Comparison of ENCODE assay signal across 20 cellular contexts in the genomic region with DNA sequence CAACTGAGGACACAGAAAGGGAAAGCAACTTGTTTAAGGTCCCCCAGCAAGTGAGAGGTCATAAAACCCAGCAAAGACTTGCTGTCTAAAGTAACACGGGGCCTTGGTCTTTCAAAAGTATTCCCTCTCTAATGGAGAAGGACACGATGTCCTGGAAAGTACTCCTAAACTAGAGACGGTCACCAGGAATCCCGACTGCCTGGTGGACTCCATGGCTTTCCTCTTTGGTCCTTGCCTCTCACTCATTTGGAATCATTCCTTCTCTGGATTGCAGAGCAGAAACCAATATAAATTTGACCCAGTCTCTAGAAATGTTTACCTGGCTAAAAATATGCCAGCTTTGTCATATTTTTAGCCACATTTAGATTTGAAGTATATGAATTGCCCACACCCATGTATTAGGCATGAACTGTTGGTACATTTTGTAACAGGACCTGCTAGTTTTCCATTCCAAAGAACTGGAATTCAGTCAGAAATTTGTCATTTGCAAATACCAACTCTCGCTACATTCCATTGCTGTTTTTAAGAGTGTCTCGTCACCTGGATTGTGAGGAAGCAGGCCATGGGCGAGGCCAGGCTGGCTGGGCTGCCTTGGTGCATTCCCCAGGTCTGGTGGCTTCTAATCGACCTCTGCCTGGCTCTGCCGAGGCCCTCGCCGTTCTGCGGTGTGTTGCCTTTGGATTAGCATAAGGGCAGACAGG. TPM values are rescaled to one million over a fixed set of nuclear protein-coding genes. Genes with fewer than 3 reads are reported as not detected.
A peak's percentile ranks its signal among the peaks of the same experiment; 100 is the strongest.
DNase-seq lines count a peak whose midpoint lies in the region; ATAC-seq, FAIRE-seq and TF ChIP-seq lines count a peak whose summit lies in the region.
"Had no signal": no experiment of that assay in that cellular context is flagged by ENCODE, and none has a peak within 500 bp of the region (broad histone marks: within the 10 kb centered on the region; RNA-seq: fewer than 3 reads in every experiment).

No MANE protein-coding gene starts in this region.

- CTCF ChIA-PET in HepG2 (lab: Yijun Ruan, JAX; ENCODE audit: low intra/inter-chr PET ratio, low total read pairs): no interaction called here

- H3K4me3 ChIP-seq in liver (ENCODE audit: low read depth in 1 of 3, low read length in 3 of 3) (no peak overlapping the region), HepG2 (replicated peaks in 1 of 3; ENCODE audit: insufficient read depth in 1 of 3, low read depth in 2 of 3, low read length in 3 of 3) (no peak overlapping the region), left ventricle myocardium inferior (no peak overlapping the region), prostate gland (no peak overlapping the region)
- H3K4me3 ChIP-seq: HAP-1 had no signal

- H3K4me1 ChIP-seq in liver (ENCODE audit: control insufficient read depth in 4 of 4, insufficient read depth in 4 of 4, low read length in 3 of 4) (peaks cover 2 to 8% (median 4%) of the 10 kb centered on the region in 4 donors), HepG2 (ENCODE audit: insufficient read depth, low read length) (no peaks in the 10 kb centered on the region), left ventricle myocardium inferior (peaks cover 84% of the 10 kb centered on the region), prostate gland (replicated peaks) (no peaks in the 10 kb centered on the region)
- H3K4me1 ChIP-seq: HAP-1 had no signal

- H3K27me3 ChIP-seq in liver (ENCODE audit: control insufficient read depth in 4 of 4, insufficient read depth in 4 of 4, low read length in 3 of 4) (no peaks in the 10 kb centered on the region), HepG2 (ENCODE audit: control insufficient read depth in 1 of 2, insufficient read depth in 2 of 2, low read length in 2 of 2) (peaks cover 0 to 9% of the 10 kb centered on the region in 2 experiments; a peak in 2 of 5 replicates), left ventricle myocardium inferior (ENCODE audit: low read depth) (no peaks in the 10 kb centered on the region), prostate gland (replicated peaks; ENCODE audit: insufficient read depth) (no peaks in the 10 kb centered on the region)

- TF ChIP-seq CTCF in liver (IDR thresholded peaks at IDR 0.05; ENCODE audit: low read depth, low read length, missing input control) (no peak), HepG2 (CRISPR knock-in tag; IDR thresholded peaks at IDR 0.05) (no peak), left ventricle myocardium inferior (IDR thresholded peaks at IDR 0.05; ENCODE audit: borderline replicate concordance) (no peak), prostate gland (IDR thresholded peaks at IDR 0.05) (no peak)

- H3K79me2 ChIP-seq in HepG2 (ENCODE audit: insufficient read depth, low read length): no peaks in the 10 kb centered on the region

- 90% methylated on average over 12 of the region's 12 CpGs for WGBS in liver
- 11% methylated on average over 12 of the region's 12 CpGs for WGBS in HepG2 (ENCODE audit: low lambda C conversion rate)
- 34% methylated on average over 12 of the region's 12 CpGs for whole genome bisulfite sequencing in prostate gland

- TF ChIP-seq EP300 in HepG2 (IDR thresholded peaks at IDR 0.05; ENCODE audit: low read depth in 2 of 2, low read length in 2 of 2) (no peak), HepG2 (CRISPR knock-in tag; IDR thresholded peaks at IDR 0.05; ENCODE audit: borderline replicate concordance) (no peak)

- in situ Hi-C loops in HepG2 (cut with HindIII; ENCODE audit: extremely low pct_ligation_motif_present, low pct_unique_long_range_greater_than_20kb): no loop called here
- in situ Hi-C loops in ACHN (cut with HindIII; ENCODE audit: low pct_ligation_motif_present, low pct_unique_long_range_greater_than_20kb, low sequenced_read_pairs): loop anchor here (25.0 kb wide), 1 partner anchor 163 kb away; no protein-coding TSS in a partner anchor

- POLR2A ChIA-PET in HepG2 (lab: Yijun Ruan, JAX): no interaction called here

- TF ChIP-seq POLR2A in HepG2 (IDR thresholded peaks at IDR 0.05; ENCODE audit: insufficient read depth in 1 of 2, low read depth in 2 of 2, low read length in 2 of 2): no peak
- TF ChIP-seq POLR2A in prostate gland (IDR thresholded peaks at IDR 0.05): no peak

- DNase-seq in HepG2 (ENCODE audit: low spot score) (no peak), left ventricle myocardium inferior (no peak), prostate gland (ENCODE audit: low spot score) (peak; percentile 70), NCI-H1417 treated with DMSO at 0.1 percent for 48 hours (lab: John Stamatoyannopoulos, UW) (no peak), ACHN (no peak), NCI-H510A treated with DMSO at 0.1 percent for 48 hours (lab: John Stamatoyannopoulos, UW) (no peak)
- no peak for DNase-seq in activated CD8-positive, alpha-beta memory T cell treated with anti-CD3 and anti-CD28 coated beads, Interleukin-2, amount 50 U/mL, for 4 hours
- DNase-seq: activated CD4-positive, alpha-beta T cell treated with anti-CD3 and anti-CD28 coated beads for 4 hours; activated naive CD8-positive, alpha-beta T cell treated with anti-CD3 and anti-CD28 coated beads, Interleukin-2, amount 50 U/mL, for 24 hours; activated T-cell treated with anti-CD3 and anti-CD28 coated beads, Interleukin-2, amount 50 U/mL, for 1 hour; dermis blood vessel endothelial cell; NCI-H2107; NCI-H82; nucleus accumbens; SHP77 treated with DMSO at 0.1 percent for 48 hours; small intestine; stimulated activated naive B cell treated with anti-CD40 and anti-IgM and Interleukin-4, amounts not matched to agents 10 μg/mL and 1 μg/mL and 100 μg/mL, for 72 hours had no signal

- intact Hi-C loops in HepG2 (cut with micrococcal nuclease; ENCODE audit: unreplicated experiment) (no loop called here), left ventricle myocardium inferior (cut with micrococcal nuclease) (no loop called here), prostate gland (cut with DNase I) (no loop called here)

- no peak for TF ChIP-seq RAD21 in liver (IDR thresholded peaks at IDR 0.05)
- no peak for TF ChIP-seq RAD21 in HepG2 (CRISPR knock-in tag; IDR thresholded peaks at IDR 0.05)

- H4K20me1 ChIP-seq in HepG2 (ENCODE audit: insufficient read depth, low read length): no peaks in the 10 kb centered on the region

- H3K9ac ChIP-seq in liver (ENCODE audit: low read depth in 1 of 2, low read length in 2 of 2): no peak overlapping the region
- H3K9ac ChIP-seq in HepG2 (ENCODE audit: insufficient read depth, low read depth, low read length): no peak overlapping the region

- no peak for ATAC-seq in HepG2
- ATAC-seq: activated naive CD8-positive, alpha-beta T cell treated with anti-CD3 and anti-CD28 coated beads, Interleukin-2, amount 50 U/mL, for 24 hours; stimulated activated naive B cell treated with anti-CD40 and anti-IgM and Interleukin-4, amounts not matched to agents 10 μg/mL and 1 μg/mL and 100 μg/mL, for 72 hours had no signal

- no peak overlapping the region for H2AFZ ChIP-seq in HepG2 (ENCODE audit: low read length)

- H3K9me3 ChIP-seq in liver (ENCODE audit: control insufficient read depth in 4 of 4, low read length in 3 of 4) (no peaks in the 10 kb centered on the region), HepG2 (ENCODE audit: low read length) (no peaks in the 10 kb centered on the region), left ventricle myocardium inferior (replicated peaks) (no peaks in the 10 kb centered on the region), prostate gland (no peaks in the 10 kb centered on the region)
- H3K9me3 ChIP-seq: HAP-1 had no signal

- H3K4me2 ChIP-seq in HepG2 (ENCODE audit: low read depth, low read length): no peak overlapping the region

- no TSS peak for BruUV-seq in HepG2 (replicated peaks; lab: Mats Ljungman, UMichigan)

- no peaks in the 10 kb centered on the region for H3K36me3 ChIP-seq in liver (ENCODE audit: control insufficient read depth in 4 of 4, insufficient read depth in 3 of 4, low read depth in 1 of 4, low read length in 3 of 4)
- no peaks in the 10 kb centered on the region for H3K36me3 ChIP-seq in HepG2 (replicated peaks in 1 of 2; ENCODE audit: control insufficient read depth in 1 of 2, insufficient read depth in 2 of 2, low read length in 2 of 2)
- H3K36me3 ChIP-seq in left ventricle myocardium inferior: no peaks in the 10 kb centered on the region
- no peaks in the 10 kb centered on the region for H3K36me3 ChIP-seq in prostate gland
- H3K36me3 ChIP-seq: HAP-1 had no signal

- H3K27ac ChIP-seq in liver (ENCODE audit: low read depth in 1 of 2, low read length in 2 of 2) (no peak overlapping the region), HepG2 (ENCODE audit: extremely low read length, insufficient read depth, low read length) (no peak overlapping the region), left ventricle myocardium inferior (replicated peaks) (peak overlapping the region; percentile 73), prostate gland (peak overlapping the region; percentile 48 to 58)

- no peak for FAIRE-seq in HepG2 (lab: Jason Lieb, UNC)
- FAIRE-seq: A204.1, small intestine had no signal

TF ChIP-seq in liver, 16 proteins besides CTCF, POLR2A, EP300 and RAD21 (continues in another document):
- TF ChIP-seq FOXA1 (IDR thresholded peaks at IDR 0.05): no peak

TF ChIP-seq in HepG2, 621 proteins besides CTCF, POLR2A, EP300 and RAD21 (continues in another document):
- TF ChIP-seq PHB2 (IDR thresholded peaks at IDR 0.05; ENCODE audit: partially characterized antibody): no peak

RNA-seq across cellular contexts. Expression of a gene that starts 12.9 kb away (rescaled TPM):
- 10 to 100 TPM in 1 of 2 donors, 1 to 10 TPM in 1; 6.3 to 20.5 TPM for total RNA-seq in liver
- polyA plus RNA-seq in liver: 10 to 100 TPM; 10.1 to 13.1 TPM
- 9.3 and 17.8 TPM in 2 replicates for total RNA-seq in HepG2 (2016; rRNA removed; fragmentation: Illumina TruSeq; extraction: Trizol)
- 1.8 and 2.1 TPM in 2 replicates for total RNA-seq in HepG2 (2016; cell fraction: cytosol; rRNA removed; fragmentation: Illumina TruSeq; extraction: Trizol; ENCODE audit: low read depth)
- 7.9 and 14.7 TPM in 2 replicates for total RNA-seq in HepG2 (2016; cell fraction: insoluble cytoplasmic fraction; rRNA removed; fragmentation: Illumina TruSeq; extraction: Trizol)
- 4.4 and 5.0 TPM in 2 replicates for total RNA-seq in HepG2 (2016; cell fraction: membrane; rRNA removed; fragmentation: Illumina TruSeq; extraction: Trizol)
- 16.8 and 17.5 TPM in 2 replicates for total RNA-seq in HepG2 (2016; cell fraction: nucleus; rRNA removed; fragmentation: Illumina TruSeq; extraction: Trizol)
- polyA plus RNA-seq in HepG2 (2011; rRNA removed): 31.8 and 34.6 TPM in 2 replicates
- 14.2 and 15.5 TPM in 2 replicates for polyA plus RNA-seq in HepG2 (2011; cell fraction: cytosol; rRNA removed)
- polyA plus RNA-seq in HepG2 (2011; cell fraction: nucleus; rRNA removed): 60.9 and 76.1 TPM in 2 replicates
- 17.0 and 25.6 TPM in 2 replicates for polyA plus RNA-seq in HepG2 (2012)
- polyA plus RNA-seq in HepG2 (2016; cell fraction: cytosol; fragmentation: Illumina TruSeq; extraction: Trizol; ENCODE audit: low read depth): 0.25 and 0.33 TPM in 2 replicates
- 6.9 and 9.3 TPM in 2 replicates for polyA plus RNA-seq in HepG2 (2016; cell fraction: insoluble cytoplasmic fraction; fragmentation: Illumina TruSeq; extraction: Trizol; ENCODE audit: low read depth)
- 0.58 TPM in 2 replicates for polyA plus RNA-seq in HepG2 (2016; cell fraction: membrane; fragmentation: Illumina TruSeq; extraction: Trizol; ENCODE audit: low read depth)
- polyA plus RNA-seq in HepG2 (2016; cell fraction: nucleus; fragmentation: Illumina TruSeq; extraction: Trizol; ENCODE audit: insufficient read depth, low read depth): 14.5 and 14.6 TPM in 2 replicates
- polyA minus RNA-seq in HepG2 (2011; rRNA and poly(A)+ RNA removed; ENCODE audit: low replicate concordance): 11.5 and 103 TPM in 2 replicates
- polyA minus RNA-seq in HepG2 (2011; cell fraction: cytosol; rRNA and poly(A)+ RNA removed): 39.2 and 39.5 TPM in 2 replicates
- 90.6 and 99.7 TPM in 2 replicates for polyA minus RNA-seq in HepG2 (2011; cell fraction: nucleus; rRNA and poly(A)+ RNA removed)
- 14.3 TPM for total RNA-seq in left ventricle myocardium inferior
- total RNA-seq in prostate gland: 10 to 100 TPM; 17.1 to 26.6 TPM

Comparison
In these comparisons a context has a peak if more than half of its experiments do, and no peak if none do; other contexts are left out.
1. H3K27ac ChIP-seq: peak in left ventricle myocardium inferior (single experiment) and prostate gland (2 of 2); none in liver (0 of 2) and HepG2 (single experiment).